ENCODE assay signal across 9 cellular contexts in the genomic region with DNA sequence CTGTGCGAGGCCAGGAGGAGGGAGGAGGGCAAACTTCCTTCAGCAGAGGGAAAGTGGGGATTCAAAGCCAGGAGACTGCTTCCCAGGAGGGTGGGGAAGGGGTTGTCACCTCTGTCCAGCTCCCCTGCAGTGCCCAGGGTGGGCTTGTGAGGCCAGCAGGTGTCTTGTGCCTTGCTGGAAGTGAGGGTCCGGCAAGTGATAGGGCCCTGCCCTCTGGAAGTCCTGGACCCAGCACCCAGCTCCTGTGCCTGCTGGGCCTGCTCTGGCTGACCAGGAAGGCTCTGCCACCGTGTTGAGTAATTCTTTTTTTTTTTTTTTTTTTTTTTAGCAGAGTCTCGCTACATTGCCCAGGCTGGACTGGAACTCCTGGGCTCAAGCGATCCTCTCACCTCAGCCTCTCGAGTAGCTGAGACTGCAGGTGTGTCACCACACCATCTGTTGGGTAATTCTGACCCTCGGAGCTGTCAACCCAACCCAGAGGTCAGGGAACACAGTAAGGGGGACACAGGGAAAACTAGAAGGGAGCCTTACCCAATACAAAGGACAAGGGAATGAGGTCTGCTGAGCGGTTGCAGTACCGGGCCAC. TPM values are rescaled to one million over a fixed set of nuclear protein-coding genes. Genes with fewer than 3 reads are reported as not detected.
DNase-seq lines count a peak whose midpoint lies in the region; ATAC-seq, FAIRE-seq and TF ChIP-seq lines count a peak whose summit lies in the region.
"Had no signal": no experiment of that assay in that cellular context is flagged by ENCODE, and none has a peak within 500 bp of the region (broad histone marks: within the 10 kb centered on the region; RNA-seq: fewer than 3 reads in every experiment).

No MANE protein-coding gene starts in this region.

- H3K4me3 ChIP-seq in GM23338 (peak overlapping the region; percentile 73), SU-DHL-6 (ENCODE audit: insufficient read depth, low read length, poor library complexity, severe bottlenecking) (no peak overlapping the region), fibroblast of lung (replicated peaks in 1 of 4; ENCODE audit: control extremely low read depth in 1 of 4, insufficient read depth in 1 of 4, low read depth in 3 of 4, low read length in 4 of 4) (no peak overlapping the region), small intestine (ENCODE audit: low read depth in 1 of 2, low read length in 2 of 2) (no peak overlapping the region)

- 75 to 86% (median 80%) methylated on average over 9 of the region's 9 CpGs for WGBS in small intestine, 3 donors

- H3K27me3 Mint-ChIP-seq in GM23338 (ENCODE audit: insufficient read depth, low read depth, poor library complexity): peaks cover 28% of the 10 kb centered on the region

- H3K4me2 ChIP-seq in GM23338 (peak overlapping the region; percentile 92), SU-DHL-6 (ENCODE audit: low read depth, low read length, poor library complexity, severe bottlenecking) (peak overlapping the region; percentile 64), fibroblast of lung (ENCODE audit: extremely low read depth, insufficient read depth, low read length) (peak overlapping the region; percentile 25)

- H3K27ac ChIP-seq in GM23338 (ENCODE audit: low read depth) (no peak overlapping the region), SU-DHL-6 (ENCODE audit: low read depth, low read length) (no peak overlapping the region), fibroblast of lung (ENCODE audit: insufficient read depth, low read length) (no peak overlapping the region), small intestine (ENCODE audit: low read depth in 1 of 2, low read length in 1 of 2) (peak overlapping the region; percentile 34 to 56)

- H3K27ac Mint-ChIP-seq in GM23338: no peak overlapping the region; the same call in 1 of the 2 replicates

- FAIRE-seq in small intestine (lab: Jason Lieb, UNC): no peak

- 0 out of 2 replicates have a peak, but pooled peaks cover 10% of the 10 kb centered on the region for H3K27me3 ChIP-seq in GM23338 (ENCODE audit: insufficient read depth)
- no peaks in the 10 kb centered on the region for H3K27me3 ChIP-seq in SU-DHL-6 (ENCODE audit: low read length)
- H3K27me3 ChIP-seq in fibroblast of lung (ENCODE audit: control insufficient read depth, insufficient read depth, low read length): no peaks in the 10 kb centered on the region
- no peaks in the 10 kb centered on the region for H3K27me3 ChIP-seq in small intestine (ENCODE audit: control insufficient read depth in 2 of 2, insufficient read depth in 2 of 2, low read length in 2 of 2)

- ATAC-seq in GM23338 (no peak), HG02623 (IDR thresholded peaks at IDR 0.05; ENCODE audit: unreplicated experiment) (no peak)

- H3K9ac ChIP-seq in SU-DHL-6 (ENCODE audit: low read length) (peak overlapping the region; percentile 50), fibroblast of lung (ENCODE audit: insufficient read depth, low read length) (no peak overlapping the region)

- DNase-seq in GM23338 (ENCODE audit: low spot score): no peak
- no peak for DNase-seq in fibroblast of lung (ENCODE audit: low read depth in 2 of 2)
- no peak for DNase-seq in small intestine
- DNase-seq in NCI-H446 treated with DMSO at 0.1 percent for 48 hours (lab: John Stamatoyannopoulos, UW): no peak
- DNase-seq in activated CD4-positive, CD25-positive, alpha-beta regulatory T cell (lab: John Stamatoyannopoulos, UW): no peak
- DNase-seq in CD1c-positive myeloid dendritic cell (ENCODE audit: extremely low spot score): no peak

- peak overlapping the region; percentile 99 for H2AFZ ChIP-seq in GM23338
- peak overlapping the region; percentile 87 for H2AFZ ChIP-seq in SU-DHL-6 (ENCODE audit: low read depth, low read length, severe bottlenecking)
- no peak overlapping the region for H2AFZ ChIP-seq in fibroblast of lung (ENCODE audit: low read length)

- peak overlapping the region; percentile 74 for H3K4me3 Mint-ChIP-seq in GM23338

- H3K9me3 Mint-ChIP-seq in GM23338: no peaks in the 10 kb centered on the region; the same call in 2 of the 3 replicates

- no peak for TF ChIP-seq CTCF in GM23338 (conservative IDR thresholded peaks at IDR 0.05; ENCODE audit: low read depth in 2 of 2)
- TF ChIP-seq CTCF in SU-DHL-6 (IDR thresholded peaks at IDR 0.05; ENCODE audit: insufficient read depth, low read length, poor library complexity, severe bottlenecking): no peak
- TF ChIP-seq CTCF in fibroblast of lung (conservative IDR thresholded peaks at IDR 0.05 in 1 of 2, IDR thresholded peaks at IDR 0.05 in 1 of 2; ENCODE audit: low read depth in 1 of 2, low read length in 2 of 2): no peak

- H3K4me1 Mint-ChIP-seq in GM23338: peaks cover 33% of the 10 kb centered on the region

- H3K79me2 ChIP-seq in GM23338 (replicated peaks; ENCODE audit: insufficient read depth) (no peaks in the 10 kb centered on the region), SU-DHL-6 (ENCODE audit: insufficient read depth, low read length) (no peaks in the 10 kb centered on the region), fibroblast of lung (ENCODE audit: control insufficient read depth, insufficient read depth, low read length) (no peaks in the 10 kb centered on the region)

- H3K36me3 ChIP-seq in GM23338 (ENCODE audit: insufficient read depth): no peaks in the 10 kb centered on the region
- H3K36me3 ChIP-seq in SU-DHL-6 (ENCODE audit: low read length): no peaks in the 10 kb centered on the region
- no peaks in the 10 kb centered on the region for H3K36me3 ChIP-seq in fibroblast of lung (ENCODE audit: control insufficient read depth, insufficient read depth, low read length)
- no peaks in the 10 kb centered on the region for H3K36me3 ChIP-seq in small intestine (ENCODE audit: control insufficient read depth in 2 of 2, insufficient read depth in 2 of 2, low read length in 2 of 2)

- H3K4me1 ChIP-seq in GM23338 (ENCODE audit: insufficient read depth): peaks cover 22% of the 10 kb centered on the region
- H3K4me1 ChIP-seq in fibroblast of lung (ENCODE audit: control insufficient read depth, extremely low read depth, insufficient read depth, low read length): peaks cover 8% of the 10 kb centered on the region
- H3K4me1 ChIP-seq in small intestine (ENCODE audit: control insufficient read depth in 2 of 2, insufficient read depth in 1 of 2, low read depth in 1 of 2, low read length in 1 of 2): peaks cover 0 to 2% of the 10 kb centered on the region in 2 donors

- peaks cover 29% of the 10 kb centered on the region for H3F3A ChIP-seq in GM23338 (replicated peaks; ENCODE audit: low read depth)
- peaks cover 47% of the 10 kb centered on the region for H3F3A ChIP-seq in SU-DHL-6 (ENCODE audit: insufficient read depth)

- H3K9me2 ChIP-seq in GM23338 (ENCODE audit: insufficient read depth): no peaks in the 10 kb centered on the region
- no peaks in the 10 kb centered on the region for H3K9me2 ChIP-seq in SU-DHL-6 (replicated peaks; ENCODE audit: insufficient read depth, low read length)

- H3K9me3 ChIP-seq in SU-DHL-6 (ENCODE audit: insufficient read depth, low read length) (no peaks in the 10 kb centered on the region), fibroblast of lung (ENCODE audit: control insufficient read depth, insufficient read depth, low read depth, low read length) (no peaks in the 10 kb centered on the region), small intestine (ENCODE audit: control insufficient read depth, low read depth) (no peaks in the 10 kb centered on the region)

- H4K20me1 ChIP-seq in GM23338 (replicated peaks; ENCODE audit: insufficient read depth) (no peaks in the 10 kb centered on the region), SU-DHL-6 (ENCODE audit: low read depth, low read length) (no peaks in the 10 kb centered on the region), fibroblast of lung (ENCODE audit: control insufficient read depth, extremely low read depth, insufficient read depth, low read length) (no peaks in the 10 kb centered on the region)

- peaks cover 2% of the 10 kb centered on the region; the same call in 2 of the 3 replicates for H3K36me3 Mint-ChIP-seq in GM23338 (ENCODE audit: low read depth)

TF ChIP-seq in GM23338, 12 proteins besides CTCF, POLR2A, EP300 and RAD21 (continues in another document):
- TF ChIP-seq EZH2 (IDR thresholded peaks at IDR 0.05; ENCODE audit: low read depth, unreplicated experiment) (no peak), ZNF114 (CRISPR knock-in tag; IDR thresholded peaks at IDR 0.05) (no peak), STAT1 (IDR thresholded peaks at IDR 0.05; ENCODE audit: unreplicated experiment) (no peak)

RNA-seq across cellular contexts. Expression of gene BEST4, which starts 1.0 kb away (rescaled TPM):
- 0.58 and 0.63 TPM in 2 replicates for total RNA-seq in GM23338 (2014; rRNA removed; shearing (Covaris generic))
- polyA plus RNA-seq in GM23338 (2016; fragmentation: Nextera tagmentation; extraction: Ambion mirVana) (1.5 and 1.6 TPM in 2 replicates), fibroblast of lung (0.10 and 0.11 TPM in 2 replicates), small intestine (10 to 100 TPM in 1 of 3 donors, 1 to 10 TPM in 2; 7.4 to 20.5 (median 9.0) TPM)
- under 0.01 and 0.17 TPM in 2 replicates for total RNA-seq in fibroblast of lung
- polyA plus RNA-seq in fibroblast of lung (2012): 0.08 TPM in 2 replicates
- polyA minus RNA-seq in fibroblast of lung (ENCODE audit: low replicate concordance): not detected in 2 replicates
- polyA plus RNA-seq: neural cell had no signal

RNA-seq across cellular contexts. Expression of gene RPS8, which starts 11.6 kb away (rescaled TPM):
- total RNA-seq in GM23338 (2014; rRNA removed; shearing (Covaris generic)): 1,756 and 2,098 TPM in 2 replicates
- polyA plus RNA-seq in GM23338 (2016; fragmentation: Nextera tagmentation; extraction: Ambion mirVana) (2,427 and 2,738 TPM in 2 replicates), fibroblast of lung (1,895 and 2,098 TPM in 2 replicates), small intestine (1,000 to 10,000 TPM; 1,153 to 3,026 (median 2,124) TPM)
- total RNA-seq in fibroblast of lung: 1,373 and 1,913 TPM in 2 replicates
- polyA plus RNA-seq in fibroblast of lung (2012): 2,285 and 2,608 TPM in 2 replicates
- 229 and 279 TPM in 2 replicates for polyA minus RNA-seq in fibroblast of lung (ENCODE audit: low replicate concordance)

RNA-seq across cellular contexts. Expression of gene PLK3, which starts 13.2 kb away (rescaled TPM):
- 11.8 and 15.1 TPM in 2 replicates for total RNA-seq in GM23338 (2014; rRNA removed; shearing (Covaris generic))
- polyA plus RNA-seq in GM23338 (2016; fragmentation: Nextera tagmentation; extraction: Ambion mirVana): 7.6 and 8.7 TPM in 2 replicates
- 20.8 and 30.6 TPM in 2 replicates for total RNA-seq in fibroblast of lung
- 12.2 and 22.6 TPM in 2 replicates for polyA plus RNA-seq in fibroblast of lung
- polyA plus RNA-seq in fibroblast of lung (2012): 8.8 and 19.4 TPM in 2 replicates
- polyA minus RNA-seq in fibroblast of lung (ENCODE audit: low replicate concordance): 48.0 and 58.2 TPM in 2 replicates
- polyA plus RNA-seq in small intestine: 10 to 100 TPM in 1 of 3 donors, 1 to 10 TPM in 2; 5.4 to 11.9 (median 9.4) TPM

RNA-seq across cellular contexts. Expression of gene DYNLT4, which starts 20.2 kb away (rescaled TPM):
- total RNA-seq in GM23338 (2014; rRNA removed; shearing (Covaris generic)): 0.73 TPM in 1 of 2 replicates, not detected in the other
- polyA plus RNA-seq in GM23338 (2016; fragmentation: Nextera tagmentation; extraction: Ambion mirVana): not detected in 2 replicates
- total RNA-seq in fibroblast of lung: 0.51 and 0.66 TPM in 2 replicates
- not detected in 2 replicates for polyA plus RNA-seq in fibroblast of lung
- 0.19 and 0.37 TPM in 2 replicates for polyA plus RNA-seq in fibroblast of lung (2012)
- not detected in 2 replicates for polyA minus RNA-seq in fibroblast of lung (ENCODE audit: low replicate concordance)
- under 1 TPM in 1 of 3 donors, not detected in 2; 0.46 TPM for polyA plus RNA-seq in small intestine
- polyA plus RNA-seq: neural cell had no signal

RNA-seq across cellular contexts. Expression of gene BTBD19, which starts 21.4 kb away (rescaled TPM):
- 0.16 and 0.66 TPM in 2 replicates for total RNA-seq in GM23338 (2014; rRNA removed; shearing (Covaris generic))
- polyA plus RNA-seq in GM23338 (2016; fragmentation: Nextera tagmentation; extraction: Ambion mirVana) (0.33 and 0.37 TPM in 2 replicates), fibroblast of lung (5.6 and 8.7 TPM in 2 replicates), small intestine (1 to 10 TPM; 1.1 to 2.0 (median 1.3) TPM)
- 3.9 and 5.0 TPM in 2 replicates for total RNA-seq in fibroblast of lung
- 4.7 and 8.4 TPM in 2 replicates for polyA plus RNA-seq in fibroblast of lung (2012)
- polyA minus RNA-seq in fibroblast of lung (ENCODE audit: low replicate concordance): 15.1 and 16.2 TPM in 2 replicates
- polyA plus RNA-seq: neural cell had no signal

Comparison
In these comparisons a context has a peak if more than half of its experiments do, and no peak if none do; other contexts are left out.
1. H3K27ac ChIP-seq: peak in small intestine (2 of 2); none in GM23338 (single experiment), SU-DHL-6 (single experiment) and fibroblast of lung (single experiment).
2. H3K4me2 ChIP-seq: peak in every context shown above with its lines; median percentile 92 in GM23338; 64 in SU-DHL-6; 25 in fibroblast of lung.